In the genomic region with DNA sequence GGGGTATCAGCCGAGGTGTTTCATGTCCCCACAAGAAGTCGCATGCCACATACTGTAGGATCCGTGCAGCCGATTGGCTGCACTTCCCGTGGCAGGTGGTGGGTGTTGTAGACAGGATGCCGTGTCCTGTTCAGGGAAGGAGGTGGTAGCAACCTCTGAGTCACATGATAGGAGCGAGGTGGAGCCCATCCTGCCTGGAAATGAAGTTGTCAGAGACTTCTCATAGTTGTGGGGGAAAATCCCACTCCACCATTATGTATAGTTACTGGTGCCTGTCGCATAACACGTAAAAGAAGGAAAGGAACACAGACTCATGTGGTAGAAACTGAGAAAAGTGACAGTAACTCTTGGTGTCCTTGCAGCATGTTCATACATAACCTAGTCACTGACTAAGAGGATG, we compare ENCODE assay signal across 12 cellular contexts.
DNase-seq lines count a peak whose midpoint lies in the region; ATAC-seq lines count a peak whose summit lies in the region.
"Had no signal": no experiment of that assay in that cellular context is flagged by ENCODE, and none has a peak within 500 bp of the region (broad histone marks: within the 10 kb centered on the region; RNA-seq: fewer than 3 reads in every experiment).

No MANE protein-coding gene starts in this region.

- peaks cover 9% of the 10 kb centered on the region for H3K4me1 Mint-ChIP-seq in activated CD8-positive, alpha-beta memory T cell treated with anti-CD3 and anti-CD28 coated beads, Interleukin-2, amount 10 ng/mL, durations not matched to agents 7 days and 5 days
- peaks cover 20% of the 10 kb centered on the region for H3K4me1 Mint-ChIP-seq in activated naive CD8-positive, alpha-beta T cell treated with anti-CD3 and anti-CD28 coated beads, Interleukin-2, amount 50 U/mL, for 24 hours

- CTCF ChIA-PET in activated CD8-positive, alpha-beta memory T cell treated with anti-CD3 and anti-CD28 coated beads, Interleukin-2, amount 10 ng/mL, durations not matched to agents 7 days and 5 days (lab: Charles Lee) = no interaction called here

- peak; percentile 39 for ATAC-seq in activated CD8-positive, alpha-beta memory T cell treated with anti-CD3 and anti-CD28 coated beads, Interleukin-2, amount 10 ng/mL, durations not matched to agents 7 days and 5 days
- peak; percentile 89 for ATAC-seq in HG03095 (IDR thresholded peaks at IDR 0.05; ENCODE audit: unreplicated experiment)
- ATAC-seq in activated naive CD8-positive, alpha-beta T cell treated with anti-CD3 and anti-CD28 coated beads, Interleukin-2, amount 50 U/mL, for 24 hours = peak; percentile 91
- peak; percentile 89 for ATAC-seq in stimulated activated naive CD8-positive, alpha-beta T cell treated with anti-CD3 and anti-CD28 coated beads, Interleukin-15, Interleukin-2, amounts not matched to agents 100 U/mL and 50 U/mL, for 24 hours
- no peak for ATAC-seq in GM21381 (IDR thresholded peaks at IDR 0.05; ENCODE audit: unreplicated experiment)

- H3K9me3 Mint-ChIP-seq in activated CD8-positive, alpha-beta memory T cell treated with anti-CD3 and anti-CD28 coated beads, Interleukin-2, amount 10 ng/mL, durations not matched to agents 7 days and 5 days (ENCODE audit: low read depth) = peaks cover 11% of the 10 kb centered on the region
- H3K9me3 Mint-ChIP-seq in activated naive CD8-positive, alpha-beta T cell treated with anti-CD3 and anti-CD28 coated beads, Interleukin-2, amount 50 U/mL, for 24 hours = peaks cover 12% of the 10 kb centered on the region

- H3K4me3 Mint-ChIP-seq in activated CD8-positive, alpha-beta memory T cell treated with anti-CD3 and anti-CD28 coated beads, Interleukin-2, amount 10 ng/mL, durations not matched to agents 7 days and 5 days = no peak overlapping the region
- no peak overlapping the region for H3K4me3 Mint-ChIP-seq in activated naive CD8-positive, alpha-beta T cell treated with anti-CD3 and anti-CD28 coated beads, Interleukin-2, amount 50 U/mL, for 24 hours

- no peak for DNase-seq in activated CD8-positive, alpha-beta memory T cell treated with anti-CD3 and anti-CD28 coated beads, Interleukin-2, amount 10 ng/mL, durations not matched to agents 7 days and 5 days
- DNase-seq in activated CD8-positive, alpha-beta memory T cell treated with anti-CD3 and anti-CD28 coated beads, Interleukin-2, amount 50 U/mL, for 4 hours = no peak
- peak; percentile 21 for DNase-seq in activated naive CD8-positive, alpha-beta T cell treated with anti-CD3 and anti-CD28 coated beads, Interleukin-2, amount 50 U/mL, for 24 hours
- DNase-seq in stimulated activated naive CD8-positive, alpha-beta T cell treated with anti-CD3 and anti-CD28 coated beads, Interleukin-15, Interleukin-2, amounts not matched to agents 100 U/mL and 50 U/mL, for 24 hours = peak; percentile 38
- DNase-seq in NCI-H2227 treated with DMSO at 0.1 percent for 48 hours (lab: John Stamatoyannopoulos, UW) = no peak
- no peak for DNase-seq in NCI-H146 treated with DMSO at 0.1 percent for 48 hours (lab: John Stamatoyannopoulos, UW; ENCODE audit: unreplicated experiment)
- DNase-seq: effector CD4-positive, alpha-beta T cell; islet precursor cell; NCI-H774; uterus had no signal

- H3K36me3 Mint-ChIP-seq in activated CD8-positive, alpha-beta memory T cell treated with anti-CD3 and anti-CD28 coated beads, Interleukin-2, amount 10 ng/mL, durations not matched to agents 7 days and 5 days = peaks cover 5% of the 10 kb centered on the region
- peaks cover 3% of the 10 kb centered on the region for H3K36me3 Mint-ChIP-seq in activated naive CD8-positive, alpha-beta T cell treated with anti-CD3 and anti-CD28 coated beads, Interleukin-2, amount 50 U/mL, for 24 hours (ENCODE audit: low read depth)

- peaks cover 3% of the 10 kb centered on the region for H3K27me3 Mint-ChIP-seq in activated CD8-positive, alpha-beta memory T cell treated with anti-CD3 and anti-CD28 coated beads, Interleukin-2, amount 10 ng/mL, durations not matched to agents 7 days and 5 days
- H3K27me3 Mint-ChIP-seq in activated naive CD8-positive, alpha-beta T cell treated with anti-CD3 and anti-CD28 coated beads, Interleukin-2, amount 50 U/mL, for 24 hours = peaks cover 4% of the 10 kb centered on the region

- no peak overlapping the region for H3K27ac Mint-ChIP-seq in activated CD8-positive, alpha-beta memory T cell treated with anti-CD3 and anti-CD28 coated beads, Interleukin-2, amount 10 ng/mL, durations not matched to agents 7 days and 5 days
- peak overlapping the region; percentile 67 for H3K27ac Mint-ChIP-seq in activated naive CD8-positive, alpha-beta T cell treated with anti-CD3 and anti-CD28 coated beads, Interleukin-2, amount 50 U/mL, for 24 hours

Comparison
In these comparisons a context has a peak if more than half of its experiments do, and no peak if none do; other contexts are left out.
1. DNase-seq: peak in activated naive CD8-positive, alpha-beta T cell treated with anti-CD3 and anti-CD28 coated beads, Interleukin-2, amount 50 U/mL, for 24 hours (single experiment) and stimulated activated naive CD8-positive, alpha-beta T cell treated with anti-CD3 and anti-CD28 coated beads, Interleukin-15, Interleukin-2, amounts not matched to agents 100 U/mL and 50 U/mL, for 24 hours (single experiment); none in activated CD8-positive, alpha-beta memory T cell treated with anti-CD3 and anti-CD28 coated beads, Interleukin-2, amount 10 ng/mL, durations not matched to agents 7 days and 5 days (single experiment), activated CD8-positive, alpha-beta memory T cell treated with anti-CD3 and anti-CD28 coated beads, Interleukin-2, amount 50 U/mL, for 4 hours (single experiment), NCI-H2227 treated with DMSO at 0.1 percent for 48 hours (single experiment) and NCI-H146 treated with DMSO at 0.1 percent for 48 hours (single experiment).